9 cellular contexts compared by ENCODE assay signal in the genomic region with DNA sequence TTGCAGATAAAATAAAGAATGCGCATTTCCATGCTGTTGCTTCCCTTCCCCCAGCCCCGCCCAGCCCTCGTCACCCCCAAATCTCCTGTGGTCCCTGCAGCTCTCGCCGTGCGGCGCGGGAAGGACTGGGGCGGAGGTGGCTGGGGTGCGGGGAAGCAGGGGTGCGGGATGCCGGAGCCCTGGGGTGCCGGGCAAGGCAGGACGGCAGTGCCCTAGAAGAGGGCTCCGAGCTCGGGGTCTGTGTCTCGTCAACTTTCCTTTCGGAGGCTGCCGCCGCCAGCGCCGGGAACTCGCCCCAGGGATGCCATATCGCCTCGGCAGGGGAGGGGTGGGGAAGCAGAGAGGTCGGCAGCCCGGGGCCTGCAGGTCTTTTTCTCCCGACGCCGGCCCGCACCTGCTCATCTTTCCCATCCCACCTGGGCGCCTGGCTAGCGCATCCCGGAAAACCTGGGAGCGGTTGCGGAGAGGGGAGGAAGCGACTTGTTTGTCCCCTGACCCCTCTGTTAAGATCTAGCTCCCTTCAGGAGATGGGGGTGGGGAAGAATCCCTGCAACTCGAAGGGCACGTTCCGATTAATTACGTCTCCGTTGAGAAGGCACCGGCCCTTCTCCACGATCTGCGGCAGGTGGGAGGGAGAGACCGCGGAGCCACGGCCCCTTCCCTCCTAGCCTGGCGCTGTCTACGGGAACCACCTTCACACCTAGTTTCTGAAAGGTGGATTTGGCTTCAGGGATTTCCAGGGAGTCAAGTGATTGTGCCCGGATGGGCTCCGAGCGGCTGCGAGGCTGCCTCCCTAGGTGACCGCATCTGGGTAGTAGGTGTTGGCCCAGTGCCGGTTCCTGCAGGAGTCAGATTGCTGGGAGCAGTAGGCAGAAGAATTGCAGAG. TPM values are rescaled to one million over a fixed set of nuclear protein-coding genes. Genes with fewer than 3 reads are reported as not detected.
DNase-seq lines count a peak whose midpoint lies in the region; ATAC-seq and TF ChIP-seq lines count a peak whose summit lies in the region.
"Had no signal": no experiment of that assay in that cellular context is flagged by ENCODE, and none has a peak within 500 bp of the region (broad histone marks: within the 10 kb centered on the region; RNA-seq: fewer than 3 reads in every experiment).

No MANE protein-coding gene starts in this region.

- H3T11ph ChIP-seq in H9 (ENCODE audit: low read length) = no peak overlapping the region

- ATAC-seq in T-helper 17 cell (no peak), GM19467 (IDR thresholded peaks at IDR 0.05; ENCODE audit: unreplicated experiment) (no peak)
- no peak for ATAC-seq in activated T-helper 17 cell treated with anti-CD3 and anti-CD28 coated beads, Interleukin-2, amount 50 U/mL, for 72 hours (replicated peaks)

- H2BK15ac ChIP-seq in H9 (ENCODE audit: low read depth, low read length) = no peak overlapping the region

- H3K9me3 Mint-ChIP-seq in H9 = no peaks in the 10 kb centered on the region
- H3K9me3 Mint-ChIP-seq in activated T-helper 17 cell treated with anti-CD3 and anti-CD28 coated beads, Interleukin-2, amount 50 U/mL, for 72 hours = peaks cover 3% of the 10 kb centered on the region
- peaks cover 0 to 10% (median 7%) of the 10 kb centered on the region in 7 donors for H3K9me3 Mint-ChIP-seq in CD14-positive monocyte

- TF ChIP-seq CTCF in H9 (conservative IDR thresholded peaks at IDR 0.05) (no peak), stomach (IDR thresholded peaks at IDR 0.05) (no peak), CD14-positive monocyte (IDR thresholded peaks at IDR 0.05) (no peak)

- H3K79me1 ChIP-seq in H9 (ENCODE audit: insufficient read depth, low read depth, low read length, poor library complexity, severe bottlenecking) = no peaks in the 10 kb centered on the region

- H3K27ac Mint-ChIP-seq in H9 (no peak overlapping the region), T-helper 17 cell (no peak overlapping the region), CD14-positive monocyte (peak overlapping the region in 1 of 7 donors; percentile 20)
- no peak overlapping the region for H3K27ac Mint-ChIP-seq in activated T-helper 17 cell treated with anti-CD3 and anti-CD28 coated beads, Interleukin-2, amount 50 U/mL, for 72 hours

- H4K5ac ChIP-seq in H9 (ENCODE audit: insufficient read length, low read depth, low read length) = no peak overlapping the region

- peaks cover 7% of the 10 kb centered on the region for H3K23me2 ChIP-seq in H9 (ENCODE audit: insufficient read length, low read depth, low read length, poor library complexity, severe bottlenecking)

- no peak overlapping the region for H3K14ac ChIP-seq in H9 (ENCODE audit: insufficient read depth, low read length)

- no peaks in the 10 kb centered on the region for H4K20me1 ChIP-seq in H9 (ENCODE audit: control insufficient read depth, insufficient read depth, insufficient read length)

- H2AFZ ChIP-seq in H9 (ENCODE audit: low read length) = no peak overlapping the region

- H3K4me3 Mint-ChIP-seq in H9 (peak overlapping the region; percentile 83 to 91), T-helper 17 cell (peak overlapping the region; percentile 55), CD14-positive monocyte (peak overlapping the region in 1 of 2 donors; percentile 69)
- no peak overlapping the region for H3K4me3 Mint-ChIP-seq in activated T-helper 17 cell treated with anti-CD3 and anti-CD28 coated beads, Interleukin-2, amount 50 U/mL, for 72 hours

- no peaks in the 10 kb centered on the region for H3K9me3 ChIP-seq in H9 (ENCODE audit: control insufficient read depth, low read depth, low read length)
- H3K9me3 ChIP-seq in T-helper 17 cell (ENCODE audit: control insufficient read depth, low read length, poor library complexity, severe bottlenecking) = no peaks in the 10 kb centered on the region
- H3K9me3 ChIP-seq in iPS-18c (ENCODE audit: control insufficient read depth, insufficient read depth, low read length) = no peaks in the 10 kb centered on the region
- H3K9me3 ChIP-seq in stomach = peaks cover 0 to 6% (median 0%) of the 10 kb centered on the region in 4 donors

- H3K4me1 ChIP-seq in H9 (ENCODE audit: insufficient read depth, low read length) (no peaks in the 10 kb centered on the region), stomach (peaks cover 0 to 28% (median 16%) of the 10 kb centered on the region in 4 donors)

- no peak overlapping the region for H4K91ac ChIP-seq in H9 (ENCODE audit: insufficient read length, low read depth, low read length)

- peak overlapping the region; percentile 10 for H3K9ac ChIP-seq in H9 (ENCODE audit: extremely low read depth, insufficient read length, low read length)

- intact Hi-C loops in stomach (cut with DNase I; ENCODE audit: low total_unique reads) (no loop called here), CD14-positive monocyte (cut with micrococcal nuclease) (no loop called here)

- no peak overlapping the region for H2BK20ac ChIP-seq in H9 (ENCODE audit: low read depth, low read length, poor library complexity, severe bottlenecking)

- H2AK5ac ChIP-seq in H9 (ENCODE audit: insufficient read length, low read length) = no peak overlapping the region

- no peak for TF ChIP-seq POLR2A in stomach (IDR thresholded peaks at IDR 0.05)

- H3K27me3 Mint-ChIP-seq in H9 (ENCODE audit: low read depth) = peaks cover 32% of the 10 kb centered on the region
- H3K27me3 Mint-ChIP-seq in T-helper 17 cell = peaks cover 25% of the 10 kb centered on the region
- H3K27me3 Mint-ChIP-seq in activated T-helper 17 cell treated with anti-CD3 and anti-CD28 coated beads, Interleukin-2, amount 50 U/mL, for 72 hours = peaks cover 18% of the 10 kb centered on the region
- peaks cover 37 to 55% (median 43%) of the 10 kb centered on the region in 3 donors for H3K27me3 Mint-ChIP-seq in CD14-positive monocyte (ENCODE audit: low read depth in 3 of 3)

- no peaks in the 10 kb centered on the region for H3K36me3 ChIP-seq in stomach

- TF ChIP-seq EP300 in stomach (IDR thresholded peaks at IDR 0.05) = no peak

- H3K27ac ChIP-seq in H9 (ENCODE audit: insufficient read length, low read depth, low read length) (no peak overlapping the region), stomach (peak overlapping the region in 2 of 5 donors; percentile 57 to 65)
- H3K27ac ChIP-seq: epithelial cell of prostate had no signal

- no peak overlapping the region for H2BK12ac ChIP-seq in H9 (ENCODE audit: insufficient read length, low read depth, low read length)

- no peak overlapping the region for H3K56ac ChIP-seq in H9 (ENCODE audit: insufficient read length, low read depth, low read length)

- H3K4me3 ChIP-seq in iPS-18c (ENCODE audit: insufficient read depth, low read depth, low read length) (peak overlapping the region; percentile 75), stomach (peak overlapping the region; percentile 49 to 82 (median 58))

- no CpG with 5 or more reads among the region's 56 CpGs for WGBS in H9 (ENCODE audit: extremely low coverage, insufficient read length, low lambda C conversion rate)
- 2 to 7% (median 4%) methylated on average over 27 to 56 of the region's 56 CpGs for WGBS in stomach, 5 donors

- DNase-seq in H9 (peak; percentile 66), T-helper 17 cell (no peak), stomach (no peak), CD14-positive monocyte (ENCODE audit: low spot score) (no peak), HUDEP-2 (lab: John Stamatoyannopoulos, UW; ENCODE audit: unreplicated experiment in 76 of 76) (no peak)

- no peak overlapping the region for H2BK120ac ChIP-seq in H9 (ENCODE audit: low read depth, low read length, poor library complexity, severe bottlenecking)

- H3K4me1 Mint-ChIP-seq in H9 = peaks cover 8 to 11% of the 10 kb centered on the region in 2 experiments
- no peaks in the 10 kb centered on the region for H3K4me1 Mint-ChIP-seq in T-helper 17 cell
- H3K4me1 Mint-ChIP-seq in activated T-helper 17 cell treated with anti-CD3 and anti-CD28 coated beads, Interleukin-2, amount 50 U/mL, for 72 hours = no peaks in the 10 kb centered on the region
- H3K4me1 Mint-ChIP-seq in CD14-positive monocyte = no peaks in the 10 kb centered on the region

- H4K8ac ChIP-seq in H9 (replicated peaks; ENCODE audit: insufficient read length, low read depth, low read length) = no peak overlapping the region

- H3K36me3 Mint-ChIP-seq in H9 (ENCODE audit: insufficient read depth in 1 of 3, low read depth in 3 of 3) = no peaks in the 10 kb centered on the region
- no peaks in the 10 kb centered on the region for H3K36me3 Mint-ChIP-seq in T-helper 17 cell (ENCODE audit: low read depth)
- H3K36me3 Mint-ChIP-seq in activated T-helper 17 cell treated with anti-CD3 and anti-CD28 coated beads, Interleukin-2, amount 50 U/mL, for 72 hours (ENCODE audit: low read depth) = no peaks in the 10 kb centered on the region
- no peaks in the 10 kb centered on the region for H3K36me3 Mint-ChIP-seq in CD14-positive monocyte

- H3K4me2 ChIP-seq in H9 (ENCODE audit: insufficient read depth, insufficient read length, low read length) = peak overlapping the region; percentile 88

- no peak overlapping the region for H3K18ac ChIP-seq in H9 (ENCODE audit: insufficient read length, low read depth, low read length)

- no peak overlapping the region for H3K4ac ChIP-seq in H9 (ENCODE audit: low read depth, low read length)

- H3K27me3 ChIP-seq in H9 (ENCODE audit: insufficient read depth, low read length) (no peaks in the 10 kb centered on the region), stomach (peaks cover 0 to 33% (median 19%) of the 10 kb centered on the region in 3 donors)

- H3K79me2 ChIP-seq in H9 (ENCODE audit: insufficient read depth, low read length) = no peaks in the 10 kb centered on the region

- H2BK5ac ChIP-seq in H9 (ENCODE audit: insufficient read length, low read length) = no peak overlapping the region

- no peak overlapping the region for H3K23ac ChIP-seq in H9 (ENCODE audit: insufficient read length, low read depth, low read length)

RNA-seq across cellular contexts. Expression of gene CNTN1, which starts 0.6 kb away (rescaled TPM):
- 5.4 and 6.5 TPM in 2 replicates for total RNA-seq in H9 (2021)
- total RNA-seq in T-helper 17 cell = not detected
- total RNA-seq in stomach = 10 to 100 TPM in 4 of 5 donors, 1 to 10 TPM in 1; 1.2 to 68.3 (median 28.6) TPM
- polyA plus RNA-seq in stomach = 1 to 10 TPM in 2 of 3 donors, under 1 TPM in 1; 0.68 to 1.7 (median 1.6) TPM
- total RNA-seq in activated T-helper 17 cell treated with anti-CD3 and anti-CD28 coated beads, Interleukin-2, amount 50 U/mL, for 72 hours = not detected
- not detected for polyA plus RNA-seq in CD14-positive monocyte
